15 cellular contexts compared by ENCODE assay signal in the genomic region with DNA sequence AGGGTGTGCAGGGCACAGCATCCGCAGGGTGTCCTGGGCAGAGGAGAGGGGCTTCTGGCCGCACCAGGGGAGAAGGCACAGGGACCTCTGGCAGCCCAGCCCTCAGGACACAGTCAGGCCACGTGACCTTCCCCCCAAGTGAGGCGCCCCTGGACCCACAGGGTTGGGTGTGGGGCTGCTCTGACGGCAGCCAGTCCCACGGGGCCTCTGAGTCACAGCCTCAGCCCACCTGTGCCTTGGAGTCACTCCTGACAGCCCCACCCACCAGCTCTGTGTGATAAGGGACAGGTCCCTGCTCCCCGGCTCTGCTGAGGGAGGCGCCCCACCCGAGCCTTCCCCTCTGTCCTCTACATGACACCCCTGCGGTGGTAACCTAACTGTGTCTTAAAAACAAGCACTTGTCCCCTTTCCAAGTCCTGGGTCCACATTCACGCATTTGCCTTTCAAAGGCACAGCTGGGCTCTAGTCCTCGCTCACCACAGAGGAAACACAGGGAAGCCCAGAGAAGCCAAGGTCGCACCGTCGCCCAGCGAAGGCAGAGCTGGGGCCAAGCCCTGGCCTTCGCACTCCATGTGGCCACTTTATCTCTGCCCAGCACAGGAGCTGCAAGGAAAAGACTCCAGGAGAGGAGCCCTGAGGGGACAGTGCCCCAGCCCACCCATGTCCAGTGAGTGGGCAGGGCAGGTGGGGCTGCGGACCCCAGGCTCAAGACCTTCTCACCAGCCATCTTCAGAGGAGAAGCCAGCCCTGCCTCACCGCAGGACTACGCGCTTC. TPM values are rescaled to one million over a fixed set of nuclear protein-coding genes. Genes with fewer than 3 reads are reported as not detected.
"Had no signal": no experiment of that assay in that cellular context is flagged by ENCODE, and none has a peak within 500 bp of the region (broad histone marks: within the 10 kb centered on the region; RNA-seq: fewer than 3 reads in every experiment).

No MANE protein-coding gene starts in this region.

- H3K36me3 ChIP-seq: thoracic aorta had no signal

- H3K27ac ChIP-seq: thoracic aorta had no signal

- FAIRE-seq: TTC549 had no signal

- ATAC-seq: effector memory CD8-positive, alpha-beta T cell; left cardiac atrium; naive thymus-derived CD8-positive, alpha-beta T cell; T-helper 17 cell had no signal

- H3K9me3 ChIP-seq: thoracic aorta had no signal

- DNase-seq: activated CD4-positive, CD25-positive, alpha-beta regulatory T cell; activated naive CD4-positive, alpha-beta T cell treated with anti-CD3 and anti-CD28 coated beads, Interleukin-2, amount 50 U/mL, for 16 hours; activated T-cell treated with anti-CD3 and anti-CD28 coated beads, Interleukin-2, amount 50 U/mL, for 1 hour; central memory CD4-positive, alpha-beta T cell; cortex of kidney; effector memory CD8-positive, alpha-beta T cell; left cardiac atrium; naive thymus-derived CD8-positive, alpha-beta T cell; stimulated activated CD4-positive, alpha-beta T cell treated with anti-CD3 and anti-CD28 coated beads, Interleukin-4, amount 100 ng/mL, for 1 hour; stimulated activated CD8-positive, alpha-beta memory T cell treated with anti-CD3 and anti-CD28 coated beads, Interleukin-4, amount 100 ng/mL, for 48 hours; T-helper 17 cell had no signal

- H3K4me3 ChIP-seq: lung, thoracic aorta had no signal

RNA-seq across cellular contexts. Expression of gene NPTX1, which starts 5.1 kb away (rescaled TPM):
- total RNA-seq: epithelial cell of proximal tubule; left cardiac atrium; naive thymus-derived CD8-positive, alpha-beta T cell had no signal
- polyA plus RNA-seq: naive thymus-derived CD8-positive, alpha-beta T cell had no signal
